ENCODE assay signal across 1 cellular context in genomic region chr9:114914139-114914538, GRCh38.
TF ChIP-seq lines count a peak whose summit lies in the region.

No MANE protein-coding gene starts in this region.

TF ChIP-seq in H1, 55 proteins besides CTCF, POLR2A, EP300 and RAD21 (continued from another document):
- TF ChIP-seq, protein P1, sequence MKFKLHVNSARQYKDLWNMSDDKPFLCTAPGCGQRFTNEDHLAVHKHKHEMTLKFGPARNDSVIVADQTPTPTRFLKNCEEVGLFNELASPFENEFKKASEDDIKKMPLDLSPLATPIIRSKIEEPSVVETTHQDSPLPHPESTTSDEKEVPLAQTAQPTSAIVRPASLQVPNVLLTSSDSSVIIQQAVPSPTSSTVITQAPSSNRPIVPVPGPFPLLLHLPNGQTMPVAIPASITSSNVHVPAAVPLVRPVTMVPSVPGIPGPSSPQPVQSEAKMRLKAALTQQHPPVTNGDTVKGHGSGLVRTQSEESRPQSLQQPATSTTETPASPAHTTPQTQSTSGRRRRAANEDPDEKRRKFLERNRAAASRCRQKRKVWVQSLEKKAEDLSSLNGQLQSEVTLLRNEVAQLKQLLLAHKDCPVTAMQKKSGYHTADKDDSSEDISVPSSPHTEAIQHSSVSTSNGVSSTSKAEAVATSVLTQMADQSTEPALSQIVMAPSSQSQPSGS (IDR thresholded peaks at IDR 0.05; ENCODE audit: low read length), result no peak
- TF ChIP-seq RNF2 (IDR thresholded peaks at IDR 0.05; ENCODE audit: borderline replicate concordance, low read depth, low read length, missing control alignments, poor library complexity, severe bottlenecking) (no peak), KDM4A (IDR thresholded peaks at IDR 0.05; ENCODE audit: low read depth, low read length, severe bottlenecking) (no peak), TAF7 (optimal IDR thresholded peaks at IDR 0.05; ENCODE audit: borderline replicate concordance, low read depth, low read length) (no peak), HDAC6 (IDR thresholded peaks at IDR 0.05; ENCODE audit: low read depth, low read length) (no peak)
